ENCODE assay signal across 15 cellular contexts in genomic region chr20:63958964-63959698, GRCh38. TPM values are rescaled to one million over a fixed set of nuclear protein-coding genes. Genes with fewer than 3 reads are reported as not detected.
"Had no signal": no experiment of that assay in that cellular context is flagged by ENCODE, and none has a peak within 500 bp of the region (broad histone marks: within the 10 kb centered on the region; RNA-seq: fewer than 3 reads in every experiment).

No MANE protein-coding gene starts in this region.

- H3K27me3 ChIP-seq: ascending aorta, cardiac muscle cell, colonic mucosa, heart right ventricle, sigmoid colon, tibial nerve, vagina had no signal

- H3K36me3 ChIP-seq: colonic mucosa had no signal

- H3K9me3 ChIP-seq: ascending aorta, colonic mucosa, heart right ventricle, left ventricle myocardium inferior, sigmoid colon, tibial nerve, vagina had no signal

- H3K9me3 Mint-ChIP-seq: memory B cell; nephron progenitor cell; stimulated activated naive B cell treated with anti-CD40 and anti-IgM and Interleukin-4, amounts not matched to agents 10 μg/mL and 1 μg/mL and 100 μg/mL, for 72 hours had no signal

- ATAC-seq: heart right ventricle; stimulated activated naive B cell treated with anti-CD40 and anti-IgM and Interleukin-4, amounts not matched to agents 10 μg/mL and 1 μg/mL and 100 μg/mL, for 72 hours had no signal

- H3K27ac Mint-ChIP-seq: memory B cell, nephron progenitor cell had no signal

- H3K4me3 ChIP-seq: ascending aorta, cardiac muscle cell, colonic mucosa, heart right ventricle, left ventricle myocardium inferior, sigmoid colon, tibial nerve, vagina had no signal

- H3K27me3 Mint-ChIP-seq: memory B cell; stimulated activated naive B cell treated with anti-CD40 and anti-IgM and Interleukin-4, amounts not matched to agents 10 μg/mL and 1 μg/mL and 100 μg/mL, for 72 hours had no signal

- H3K27ac ChIP-seq: ascending aorta, cardiac muscle cell, colonic mucosa, left ventricle myocardium inferior, sigmoid colon, vagina had no signal

- DNase-seq: activated gamma-delta T cell treated with Interleukin-2 at 50 U/mL for 16 hours; activated T-cell treated with anti-CD3 and anti-CD28 coated beads, Interleukin-2, amount 50 U/mL, for 48 hours; colonic mucosa; effector CD4-positive, alpha-beta T cell; left ventricle myocardium inferior; nephron progenitor cell; sigmoid colon; stimulated activated CD4-positive, alpha-beta T cell treated with anti-CD3 and anti-CD28 coated beads, Interleukin-2, amount 100 ng/mL, for 24 hours; stimulated activated naive B cell treated with anti-CD40 and anti-IgM and Interleukin-4, amounts not matched to agents 10 μg/mL and 1 μg/mL and 100 μg/mL, for 72 hours had no signal

- H3K4me3 Mint-ChIP-seq: stimulated activated naive B cell treated with anti-CD40 and anti-IgM and Interleukin-4, amounts not matched to agents 10 μg/mL and 1 μg/mL and 100 μg/mL, for 72 hours had no signal

RNA-seq across cellular contexts. Expression of gene SAMD10, which starts 20.3 kb away (rescaled TPM):
- total RNA-seq: ascending aorta had no signal
